In genomic region chr15:66603301-66604179, GRCh38 we compare ENCODE assay signal across 1 cellular context.
TF ChIP-seq lines count a peak whose summit lies in the region.

No MANE protein-coding gene starts in this region.

TF ChIP-seq in SK-N-SH, 30 proteins besides CTCF, POLR2A, EP300 and RAD21 (continued from another document):
- TF ChIP-seq CHD2 (IDR thresholded peaks at IDR 0.05; ENCODE audit: low read length, partially characterized antibody) (peak; percentile 49), TAF1 (IDR thresholded peaks at IDR 0.05; ENCODE audit: borderline replicate concordance, low read depth, low read length) (no peak), FOSL2 (IDR thresholded peaks at IDR 0.05; ENCODE audit: borderline replicate concordance, low read depth) (no peak), TCF12 (IDR thresholded peaks at IDR 0.05) (no peak), EZH2phosphoT487 (IDR thresholded peaks at IDR 0.05; ENCODE audit: borderline replicate concordance, low read depth) (no peak), ZBTB33 (IDR thresholded peaks at IDR 0.05; ENCODE audit: borderline replicate concordance, low read depth) (no peak), IRF3 (IDR thresholded peaks at IDR 0.05; ENCODE audit: low read depth, low read length) (no peak), SMC3 (IDR thresholded peaks at IDR 0.05; ENCODE audit: low read depth, low read length) (peak; percentile 88), RXRA (IDR thresholded peaks at IDR 0.05; ENCODE audit: borderline replicate concordance, low read depth) (no peak), GATA2 (CRISPR knock-in tag; IDR thresholded peaks at IDR 0.05) (no peak)
